Comparison of ENCODE assay signal across 18 cellular contexts in genomic region chr7:43944286-43944685, GRCh38. TPM values are rescaled to one million over a fixed set of nuclear protein-coding genes. Genes with fewer than 3 reads are reported as not detected.
DNase-seq lines count a peak whose midpoint lies in the region; ATAC-seq and TF ChIP-seq lines count a peak whose summit lies in the region.
"Had no signal": no experiment of that assay in that cellular context is flagged by ENCODE, and none has a peak within 500 bp of the region (broad histone marks: within the 10 kb centered on the region; RNA-seq: fewer than 3 reads in every experiment).

No MANE protein-coding gene starts in this region.

- no peaks in the 10 kb centered on the region for H3K9me2 ChIP-seq in PC-3 (replicated peaks; ENCODE audit: low read length)

- no peak overlapping the region for H3K27ac Mint-ChIP-seq in activated CD4-positive, alpha-beta T cell treated with anti-CD3 and anti-CD28 coated beads for 36 hours
- no peak overlapping the region for H3K27ac Mint-ChIP-seq in activated CD4-positive, alpha-beta T cell treated with anti-CD3 and anti-CD28 coated beads, Interleukin-2, amount 10 ng/mL, durations not matched to agents 24 days and 14 days

- no peaks in the 10 kb centered on the region for H4K20me1 ChIP-seq in PC-3 (ENCODE audit: low read length)

- H3K27ac ChIP-seq in PC-3 (ENCODE audit: low read length) = peak overlapping the region; percentile 76; the same call in 1 of the 2 replicates
- H3K27ac ChIP-seq: SJCRH30 had no signal

- no peak for TF ChIP-seq CTCF in PC-3 (conservative IDR thresholded peaks at IDR 0.05; ENCODE audit: low read depth, low read length)
- TF ChIP-seq CTCF in foreskin fibroblast (IDR thresholded peaks at IDR 0.05; ENCODE audit: low read depth, low read length) = no peak

- H3K27me3 ChIP-seq in PC-3 (ENCODE audit: low read length) = no peaks in the 10 kb centered on the region
- H3K27me3 ChIP-seq: SJCRH30 had no signal

- peak; percentile 23 for ATAC-seq in activated CD4-positive, alpha-beta T cell treated with anti-CD3 and anti-CD28 coated beads for 36 hours
- ATAC-seq in HG02852 (IDR thresholded peaks at IDR 0.05; ENCODE audit: unreplicated experiment) = peak; percentile 60
- ATAC-seq in PC-3 = no peak
- no peak for ATAC-seq in HG02840 (IDR thresholded peaks at IDR 0.05; ENCODE audit: low FRiP score, unreplicated experiment)
- no peak for ATAC-seq in GM19324 (IDR thresholded peaks at IDR 0.05; ENCODE audit: low FRiP score, unreplicated experiment)

- H3K9me3 ChIP-seq in PC-3 (ENCODE audit: low read length) = no peaks in the 10 kb centered on the region

- no peak for DNase-seq in activated CD4-positive, alpha-beta T cell treated with anti-CD3 and anti-CD28 coated beads for 36 hours
- no peak for DNase-seq in activated CD4-positive, alpha-beta T cell treated with anti-CD3 and anti-CD28 coated beads, Interleukin-2, amount 10 ng/mL, durations not matched to agents 24 days and 14 days
- DNase-seq in PC-3 (no peak), Ammon's horn (ENCODE audit: low spot score) (no peak), foreskin fibroblast (no peak)
- DNase-seq: C1 segment of cervical spinal cord; DMS 273 treated with DMSO at 0.1 percent for 48 hours; MM.1S; NCI-H2029; NK-92 treated with Interleukin-12 subunit alpha and Interleukin-12 subunit beta, amount 100 ng/mL, for 24 hours; OCI-M1; SJCRH30; T-helper 9 cell had no signal

- H3K4me2 ChIP-seq in PC-3 (ENCODE audit: low read length) = no peak overlapping the region

- CTCF ChIA-PET in activated CD4-positive, alpha-beta T cell treated with anti-CD3 and anti-CD28 coated beads for 36 hours (lab: Charles Lee) = no interaction called here
- CTCF ChIA-PET in PC-3 (lab: Charles Lee) = no interaction called here

- H3K79me2 ChIP-seq in PC-3 (ENCODE audit: low read length) = no peaks in the 10 kb centered on the region

- H3K9ac ChIP-seq in PC-3 (ENCODE audit: low read length) = no peak overlapping the region

- H3K36me3 ChIP-seq in PC-3 (ENCODE audit: low read depth, low read length) = no peaks in the 10 kb centered on the region
- H3K36me3 ChIP-seq: SJCRH30 had no signal

- no peaks in the 10 kb centered on the region for H3K4me1 Mint-ChIP-seq in activated CD4-positive, alpha-beta T cell treated with anti-CD3 and anti-CD28 coated beads for 36 hours
- H3K4me1 Mint-ChIP-seq in activated CD4-positive, alpha-beta T cell treated with anti-CD3 and anti-CD28 coated beads, Interleukin-2, amount 10 ng/mL, durations not matched to agents 24 days and 14 days = no peaks in the 10 kb centered on the region

- H2AFZ ChIP-seq in PC-3 (ENCODE audit: low read length) = no peak overlapping the region

- H3K27me3 Mint-ChIP-seq in activated CD4-positive, alpha-beta T cell treated with anti-CD3 and anti-CD28 coated beads for 36 hours = no peaks in the 10 kb centered on the region
- H3K27me3 Mint-ChIP-seq in activated CD4-positive, alpha-beta T cell treated with anti-CD3 and anti-CD28 coated beads, Interleukin-2, amount 10 ng/mL, durations not matched to agents 24 days and 14 days = no peaks in the 10 kb centered on the region

- intact Hi-C loops in activated CD4-positive, alpha-beta T cell treated with anti-CD3 and anti-CD28 coated beads for 36 hours (cut with DNase I, micrococcal nuclease) = no loop called here
- intact Hi-C loops in activated CD4-positive, alpha-beta T cell treated with anti-CD3 and anti-CD28 coated beads, Interleukin-2, amount 10 ng/mL, durations not matched to agents 24 days and 14 days (cut with micrococcal nuclease) = no loop called here
- intact Hi-C loops in PC-3 (cut with micrococcal nuclease) = no loop called here

- no peaks in the 10 kb centered on the region for H3F3A ChIP-seq in PC-3 (ENCODE audit: low read length, unreplicated experiment)

- peaks cover 12% of the 10 kb centered on the region for H3K36me3 Mint-ChIP-seq in activated CD4-positive, alpha-beta T cell treated with anti-CD3 and anti-CD28 coated beads for 36 hours (ENCODE audit: low read depth)
- peaks cover 10% of the 10 kb centered on the region for H3K36me3 Mint-ChIP-seq in activated CD4-positive, alpha-beta T cell treated with anti-CD3 and anti-CD28 coated beads, Interleukin-2, amount 10 ng/mL, durations not matched to agents 24 days and 14 days (ENCODE audit: low read depth)

- H3K4me3 ChIP-seq in PC-3 (ENCODE audit: low read length) (no peak overlapping the region), foreskin fibroblast (ENCODE audit: low read depth in 1 of 2, low read length in 2 of 2) (no peak overlapping the region)
- H3K4me3 ChIP-seq: SJCRH30 had no signal

- H3K4me3 Mint-ChIP-seq in activated CD4-positive, alpha-beta T cell treated with anti-CD3 and anti-CD28 coated beads for 36 hours = no peak overlapping the region
- H3K4me3 Mint-ChIP-seq in activated CD4-positive, alpha-beta T cell treated with anti-CD3 and anti-CD28 coated beads, Interleukin-2, amount 10 ng/mL, durations not matched to agents 24 days and 14 days = no peak overlapping the region

- H3K9me3 Mint-ChIP-seq in activated CD4-positive, alpha-beta T cell treated with anti-CD3 and anti-CD28 coated beads for 36 hours (ENCODE audit: low read depth) = no peaks in the 10 kb centered on the region
- no peaks in the 10 kb centered on the region for H3K9me3 Mint-ChIP-seq in activated CD4-positive, alpha-beta T cell treated with anti-CD3 and anti-CD28 coated beads, Interleukin-2, amount 10 ng/mL, durations not matched to agents 24 days and 14 days

- POLR2A ChIA-PET in activated CD4-positive, alpha-beta T cell treated with anti-CD3 and anti-CD28 coated beads for 36 hours (lab: Charles Lee) = no interaction called here
- POLR2A ChIA-PET in PC-3 (lab: Charles Lee; ENCODE audit: unreplicated experiment) = no interaction called here

- no TSS peak for BruUV-seq in PC-3 (replicated peaks; lab: Mats Ljungman, UMichigan)

- peaks cover 16% of the 10 kb centered on the region for H3K4me1 ChIP-seq in PC-3 (ENCODE audit: insufficient read depth, low read length)
- H3K4me1 ChIP-seq: SJCRH30 had no signal

RNA-seq across cellular contexts. Expression of gene UBE2D4, which starts 18.1 kb away (rescaled TPM):
- total RNA-seq in activated CD4-positive, alpha-beta T cell treated with anti-CD3 and anti-CD28 coated beads for 36 hours = 10 to 100 TPM; 10.1 to 10.7 TPM
- total RNA-seq in activated CD4-positive, alpha-beta T cell treated with anti-CD3 and anti-CD28 coated beads, Interleukin-2, amount 10 ng/mL, durations not matched to agents 24 days and 14 days = 16.0 and 17.2 TPM in 2 replicates
- 11.8 and 17.7 TPM in 2 replicates for total RNA-seq in PC-3 (2014; rRNA removed)

RNA-seq across cellular contexts. Expression of gene URGCP, which starts 37.9 kb away (rescaled TPM):
- 10 to 100 TPM; 22.2 to 23.0 TPM for total RNA-seq in activated CD4-positive, alpha-beta T cell treated with anti-CD3 and anti-CD28 coated beads for 36 hours
- 33.2 and 33.4 TPM in 2 replicates for total RNA-seq in activated CD4-positive, alpha-beta T cell treated with anti-CD3 and anti-CD28 coated beads, Interleukin-2, amount 10 ng/mL, durations not matched to agents 24 days and 14 days
- 29.8 and 33.2 TPM in 2 replicates for total RNA-seq in PC-3 (2014; rRNA removed)

RNA-seq across cellular contexts. Expression of gene SPDYE1, which starts 53.4 kb away (rescaled TPM):
- not detected for total RNA-seq in activated CD4-positive, alpha-beta T cell treated with anti-CD3 and anti-CD28 coated beads for 36 hours
- not detected in 2 replicates for total RNA-seq in activated CD4-positive, alpha-beta T cell treated with anti-CD3 and anti-CD28 coated beads, Interleukin-2, amount 10 ng/mL, durations not matched to agents 24 days and 14 days
- total RNA-seq in PC-3 (2014; rRNA removed) = not detected in 2 replicates
- total RNA-seq: A172, Daoy, SJCRH30 had no signal

Comparison
In these comparisons a context has a peak if more than half of its experiments do, and no peak if none do; other contexts are left out.
1. ATAC-seq: peak in activated CD4-positive, alpha-beta T cell treated with anti-CD3 and anti-CD28 coated beads for 36 hours (single experiment) and HG02852 (single experiment); none in PC-3 (single experiment), HG02840 (single experiment) and GM19324 (single experiment).